In genomic region chr15:51870774-51871173, GRCh38 we compare ENCODE assay signal across 10 cellular contexts.
"Had no signal": no experiment of that assay in that cellular context is flagged by ENCODE, and none has a peak within 500 bp of the region (broad histone marks: within the 10 kb centered on the region; RNA-seq: fewer than 3 reads in every experiment).

No MANE protein-coding gene starts in this region.

- H3K27ac Mint-ChIP-seq: GM23338, H9 had no signal

- H3K4me3 ChIP-seq: GM23338 had no signal

- H3K27ac ChIP-seq: KMS-11 had no signal

- H3K4me2 ChIP-seq: GM23338, KMS-11 had no signal

- FAIRE-seq: H1, H54, HTR-8/SVneo had no signal

- H3K4me3 Mint-ChIP-seq: GM23338, H9, HFFc6 had no signal

- ATAC-seq: GM23338 had no signal

- DNase-seq: H9, HCEC 1CT, HFFc6, IMR-90, KBM-7 had no signal

- H3K9me3 Mint-ChIP-seq: GM23338, H9, HFFc6 had no signal
